ENCODE assay signal across 1 cellular context in the genomic region with DNA sequence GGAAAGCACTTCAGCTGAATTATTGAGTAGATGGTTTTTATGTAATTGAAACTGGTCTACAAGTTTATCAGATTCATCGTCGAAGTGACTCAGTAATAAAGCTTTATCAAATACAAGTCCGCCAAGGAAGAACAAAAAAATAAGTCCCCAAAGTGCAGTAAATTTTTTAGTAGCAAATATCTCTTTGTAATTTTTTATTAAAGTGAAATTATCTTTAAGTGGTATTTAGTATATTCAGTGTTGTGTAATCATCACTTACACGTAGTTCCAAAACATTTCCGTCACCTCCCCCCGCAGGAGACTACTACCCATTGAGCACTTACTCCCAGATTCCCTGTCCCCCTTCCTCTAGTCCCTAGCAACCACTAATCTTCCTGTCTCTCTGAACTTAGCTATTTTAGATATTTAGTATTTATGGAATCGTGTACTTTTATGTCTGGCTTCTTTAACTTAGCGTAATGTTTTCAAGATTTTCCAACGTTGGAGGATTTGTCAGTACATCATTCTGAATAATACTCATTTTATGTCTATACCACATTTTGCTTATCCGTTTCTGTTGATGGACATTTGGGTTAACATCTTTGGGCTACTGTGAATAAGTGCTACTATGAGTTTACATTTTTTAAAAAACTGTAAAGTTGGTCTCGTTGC.
TF ChIP-seq lines count a peak whose summit lies in the region.

No MANE protein-coding gene starts in this region.

TF ChIP-seq in HepG2, 621 proteins besides CTCF, POLR2A, EP300 and RAD21 (continues in another document):
- TF ChIP-seq STAG1 (CRISPR knock-in tag; IDR thresholded peaks at IDR 0.05), result no peak
- TF ChIP-seq, protein P1, sequence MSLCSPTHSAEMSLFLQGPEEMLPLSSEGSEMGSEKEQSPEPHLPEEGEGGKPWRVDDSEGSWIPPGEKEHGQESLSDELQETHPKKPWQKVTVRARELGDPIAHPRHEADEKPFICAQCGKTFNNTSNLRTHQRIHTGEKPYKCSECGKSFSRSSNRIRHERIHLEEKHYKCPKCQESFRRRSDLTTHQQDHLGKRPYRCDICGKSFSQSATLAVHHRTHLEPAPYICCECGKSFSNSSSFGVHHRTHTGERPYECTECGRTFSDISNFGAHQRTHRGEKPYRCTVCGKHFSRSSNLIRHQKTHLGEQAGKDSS (CRISPR knock-in tag; IDR thresholded peaks at IDR 0.05; ENCODE audit: borderline replicate concordance, low read depth), result no peak
- no peak for TF ChIP-seq JDP2 (CRISPR knock-in tag; IDR thresholded peaks at IDR 0.05; ENCODE audit: borderline replicate concordance)
- TF ChIP-seq, protein P2, sequence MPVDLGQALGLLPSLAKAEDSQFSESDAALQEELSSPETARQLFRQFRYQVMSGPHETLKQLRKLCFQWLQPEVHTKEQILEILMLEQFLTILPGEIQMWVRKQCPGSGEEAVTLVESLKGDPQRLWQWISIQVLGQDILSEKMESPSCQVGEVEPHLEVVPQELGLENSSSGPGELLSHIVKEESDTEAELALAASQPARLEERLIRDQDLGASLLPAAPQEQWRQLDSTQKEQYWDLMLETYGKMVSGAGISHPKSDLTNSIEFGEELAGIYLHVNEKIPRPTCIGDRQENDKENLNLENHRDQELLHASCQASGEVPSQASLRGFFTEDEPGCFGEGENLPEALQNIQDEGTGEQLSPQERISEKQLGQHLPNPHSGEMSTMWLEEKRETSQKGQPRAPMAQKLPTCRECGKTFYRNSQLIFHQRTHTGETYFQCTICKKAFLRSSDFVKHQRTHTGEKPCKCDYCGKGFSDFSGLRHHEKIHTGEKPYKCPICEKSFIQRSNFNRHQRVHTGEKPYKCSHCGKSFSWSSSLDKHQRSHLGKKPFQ (CRISPR knock-in tag; IDR thresholded peaks at IDR 0.05; ENCODE audit: insufficient replicate concordance), result no peak
- no peak for TF ChIP-seq PLRG1 (conservative IDR thresholded peaks at IDR 0.05)
- no peak for TF ChIP-seq CENPT (CRISPR knock-in tag; IDR thresholded peaks at IDR 0.05; ENCODE audit: low read depth)
- no peak for TF ChIP-seq ZNF572 (CRISPR knock-in tag; IDR thresholded peaks at IDR 0.05)
- no peak for TF ChIP-seq REXO4 (CRISPR knock-in tag; IDR thresholded peaks at IDR 0.05; ENCODE audit: borderline replicate concordance)
- TF ChIP-seq, protein P3, sequence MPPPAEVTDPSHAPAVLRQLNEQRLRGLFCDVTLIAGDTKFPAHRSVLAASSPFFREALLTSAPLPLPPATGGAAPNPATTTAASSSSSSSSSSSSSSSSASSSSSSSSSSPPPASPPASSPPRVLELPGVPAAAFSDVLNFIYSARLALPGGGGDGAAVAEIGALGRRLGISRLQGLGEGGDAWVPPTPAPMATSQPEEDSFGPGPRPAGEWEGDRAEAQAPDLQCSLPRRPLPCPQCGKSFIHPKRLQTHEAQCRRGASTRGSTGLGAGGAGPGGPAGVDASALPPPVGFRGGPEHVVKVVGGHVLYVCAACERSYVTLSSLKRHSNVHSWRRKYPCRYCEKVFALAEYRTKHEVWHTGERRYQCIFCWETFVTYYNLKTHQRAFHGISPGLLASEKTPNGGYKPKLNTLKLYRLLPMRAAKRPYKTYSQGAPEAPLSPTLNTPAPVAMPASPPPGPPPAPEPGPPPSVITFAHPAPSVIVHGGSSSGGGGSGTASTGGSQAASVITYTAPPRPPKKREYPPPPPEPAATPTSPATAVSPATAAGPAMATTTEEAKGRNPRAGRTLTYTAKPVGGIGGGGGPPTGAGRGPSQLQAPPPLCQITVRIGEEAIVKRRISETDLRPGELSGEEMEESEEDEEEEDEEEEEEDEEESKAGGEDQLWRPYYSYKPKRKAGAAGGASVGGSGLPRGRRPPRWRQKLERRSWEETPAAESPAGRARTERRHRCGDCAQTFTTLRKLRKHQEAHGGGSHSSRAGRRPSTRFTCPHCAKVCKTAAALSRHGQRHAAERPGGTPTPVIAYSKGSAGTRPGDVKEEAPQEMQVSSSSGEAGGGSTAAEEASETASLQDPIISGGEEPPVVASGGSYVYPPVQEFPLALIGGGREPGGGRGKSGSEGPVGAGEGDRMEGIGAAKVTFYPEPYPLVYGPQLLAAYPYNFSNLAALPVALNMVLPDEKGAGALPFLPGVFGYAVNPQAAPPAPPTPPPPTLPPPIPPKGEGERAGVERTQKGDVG (CRISPR knock-in tag; IDR thresholded peaks at IDR 0.05; ENCODE audit: borderline replicate concordance), result no peak
- no peak for TF ChIP-seq ZNF331 (CRISPR knock-in tag; IDR thresholded peaks at IDR 0.05)
- TF ChIP-seq ZNF557 (CRISPR knock-in tag; IDR thresholded peaks at IDR 0.05), result no peak
- TF ChIP-seq DNMT3B (CRISPR knock-in tag; conservative IDR thresholded peaks at IDR 0.05), result no peak
- TF ChIP-seq CEBPB (IDR thresholded peaks at IDR 0.05; ENCODE audit: borderline replicate concordance, low read depth, low read length), result peak; percentile 84
- TF ChIP-seq, protein P4, sequence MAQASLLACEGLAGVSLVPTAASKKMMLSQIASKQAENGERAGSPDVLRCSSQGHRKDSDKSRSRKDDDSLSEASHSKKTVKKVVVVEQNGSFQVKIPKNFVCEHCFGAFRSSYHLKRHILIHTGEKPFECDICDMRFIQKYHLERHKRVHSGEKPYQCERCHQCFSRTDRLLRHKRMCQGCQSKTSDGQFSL (CRISPR knock-in tag; IDR thresholded peaks at IDR 0.05), result no peak
- TF ChIP-seq POLR2AphosphoS2 (IDR thresholded peaks at IDR 0.05; ENCODE audit: low read depth, low read length), result peak; percentile 85; the same call in 1 of the 2 replicates
- TF ChIP-seq, protein P5, sequence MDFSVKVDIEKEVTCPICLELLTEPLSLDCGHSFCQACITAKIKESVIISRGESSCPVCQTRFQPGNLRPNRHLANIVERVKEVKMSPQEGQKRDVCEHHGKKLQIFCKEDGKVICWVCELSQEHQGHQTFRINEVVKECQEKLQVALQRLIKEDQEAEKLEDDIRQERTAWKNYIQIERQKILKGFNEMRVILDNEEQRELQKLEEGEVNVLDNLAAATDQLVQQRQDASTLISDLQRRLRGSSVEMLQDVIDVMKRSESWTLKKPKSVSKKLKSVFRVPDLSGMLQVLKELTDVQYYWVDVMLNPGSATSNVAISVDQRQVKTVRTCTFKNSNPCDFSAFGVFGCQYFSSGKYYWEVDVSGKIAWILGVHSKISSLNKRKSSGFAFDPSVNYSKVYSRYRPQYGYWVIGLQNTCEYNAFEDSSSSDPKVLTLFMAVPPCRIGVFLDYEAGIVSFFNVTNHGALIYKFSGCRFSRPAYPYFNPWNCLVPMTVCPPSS (IDR thresholded peaks at IDR 0.05), result no peak
- TF ChIP-seq AGO1 (IDR thresholded peaks at IDR 0.05; ENCODE audit: low read depth, low read length, poor library complexity, severe bottlenecking), result no peak
- TF ChIP-seq ZNF530 (CRISPR knock-in tag; IDR thresholded peaks at IDR 0.05; ENCODE audit: low read depth), result no peak
- TF ChIP-seq BRCA1 (CRISPR knock-in tag; IDR thresholded peaks at IDR 0.05), result no peak
- TF ChIP-seq, protein P6, sequence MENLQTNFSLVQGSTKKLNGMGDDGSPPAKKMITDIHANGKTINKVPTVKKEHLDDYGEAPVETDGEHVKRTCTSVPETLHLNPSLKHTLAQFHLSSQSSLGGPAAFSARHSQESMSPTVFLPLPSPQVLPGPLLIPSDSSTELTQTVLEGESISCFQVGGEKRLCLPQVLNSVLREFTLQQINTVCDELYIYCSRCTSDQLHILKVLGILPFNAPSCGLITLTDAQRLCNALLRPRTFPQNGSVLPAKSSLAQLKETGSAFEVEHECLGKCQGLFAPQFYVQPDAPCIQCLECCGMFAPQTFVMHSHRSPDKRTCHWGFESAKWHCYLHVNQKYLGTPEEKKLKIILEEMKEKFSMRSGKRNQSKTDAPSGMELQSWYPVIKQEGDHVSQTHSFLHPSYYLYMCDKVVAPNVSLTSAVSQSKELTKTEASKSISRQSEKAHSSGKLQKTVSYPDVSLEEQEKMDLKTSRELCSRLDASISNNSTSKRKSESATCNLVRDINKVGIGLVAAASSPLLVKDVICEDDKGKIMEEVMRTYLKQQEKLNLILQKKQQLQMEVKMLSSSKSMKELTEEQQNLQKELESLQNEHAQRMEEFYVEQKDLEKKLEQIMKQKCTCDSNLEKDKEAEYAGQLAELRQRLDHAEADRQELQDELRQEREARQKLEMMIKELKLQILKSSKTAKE (CRISPR knock-in tag; IDR thresholded peaks at IDR 0.05; ENCODE audit: borderline replicate concordance), result no peak
- TF ChIP-seq HDAC6 (IDR thresholded peaks at IDR 0.05; ENCODE audit: low read depth, low read length), result no peak
- TF ChIP-seq ZNF567 (CRISPR knock-in tag; IDR thresholded peaks at IDR 0.05; ENCODE audit: borderline replicate concordance), result no peak
- no peak for TF ChIP-seq ZNF326 (CRISPR knock-in tag; IDR thresholded peaks at IDR 0.05; ENCODE audit: borderline replicate concordance)
- TF ChIP-seq SETDB1 (CRISPR knock-in tag; IDR thresholded peaks at IDR 0.05; ENCODE audit: borderline replicate concordance), result no peak
- TF ChIP-seq ZNF883 (CRISPR knock-in tag; IDR thresholded peaks at IDR 0.05; ENCODE audit: not compliant biosample characterization), result no peak
- TF ChIP-seq, protein P7, sequence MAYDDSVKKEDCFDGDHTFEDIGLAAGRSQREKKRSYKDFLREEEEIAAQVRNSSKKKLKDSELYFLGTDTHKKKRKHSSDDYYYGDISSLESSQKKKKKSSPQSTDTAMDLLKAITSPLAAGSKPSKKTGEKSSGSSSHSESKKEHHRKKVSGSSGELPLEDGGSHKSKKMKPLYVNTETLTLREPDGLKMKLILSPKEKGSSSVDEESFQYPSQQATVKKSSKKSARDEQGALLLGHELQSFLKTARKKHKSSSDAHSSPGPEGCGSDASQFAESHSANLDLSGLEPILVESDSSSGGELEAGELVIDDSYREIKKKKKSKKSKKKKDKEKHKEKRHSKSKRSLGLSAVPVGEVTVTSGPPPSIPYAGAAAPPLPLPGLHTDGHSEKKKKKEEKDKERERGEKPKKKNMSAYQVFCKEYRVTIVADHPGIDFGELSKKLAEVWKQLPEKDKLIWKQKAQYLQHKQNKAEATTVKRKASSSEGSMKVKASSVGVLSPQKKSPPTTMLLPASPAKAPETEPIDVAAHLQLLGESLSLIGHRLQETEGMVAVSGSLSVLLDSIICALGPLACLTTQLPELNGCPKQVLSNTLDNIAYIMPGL (CRISPR knock-in tag; IDR thresholded peaks at IDR 0.05; ENCODE audit: borderline replicate concordance in 1 of 2, low read depth in 1 of 2), result peak in 1 of 2 experiments; percentile 12; a peak in 1 of 4 replicates
- no peak for TF ChIP-seq ZNF136 (CRISPR knock-in tag; IDR thresholded peaks at IDR 0.05; ENCODE audit: low read depth)
- TF ChIP-seq, protein P8, sequence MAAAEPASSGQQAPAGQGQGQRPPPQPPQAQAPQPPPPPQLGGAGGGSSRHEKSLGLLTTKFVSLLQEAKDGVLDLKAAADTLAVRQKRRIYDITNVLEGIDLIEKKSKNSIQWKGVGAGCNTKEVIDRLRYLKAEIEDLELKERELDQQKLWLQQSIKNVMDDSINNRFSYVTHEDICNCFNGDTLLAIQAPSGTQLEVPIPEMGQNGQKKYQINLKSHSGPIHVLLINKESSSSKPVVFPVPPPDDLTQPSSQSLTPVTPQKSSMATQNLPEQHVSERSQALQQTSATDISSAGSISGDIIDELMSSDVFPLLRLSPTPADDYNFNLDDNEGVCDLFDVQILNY (CRISPR knock-in tag; conservative IDR thresholded peaks at IDR 0.05), result no peak
- TF ChIP-seq, protein P9, sequence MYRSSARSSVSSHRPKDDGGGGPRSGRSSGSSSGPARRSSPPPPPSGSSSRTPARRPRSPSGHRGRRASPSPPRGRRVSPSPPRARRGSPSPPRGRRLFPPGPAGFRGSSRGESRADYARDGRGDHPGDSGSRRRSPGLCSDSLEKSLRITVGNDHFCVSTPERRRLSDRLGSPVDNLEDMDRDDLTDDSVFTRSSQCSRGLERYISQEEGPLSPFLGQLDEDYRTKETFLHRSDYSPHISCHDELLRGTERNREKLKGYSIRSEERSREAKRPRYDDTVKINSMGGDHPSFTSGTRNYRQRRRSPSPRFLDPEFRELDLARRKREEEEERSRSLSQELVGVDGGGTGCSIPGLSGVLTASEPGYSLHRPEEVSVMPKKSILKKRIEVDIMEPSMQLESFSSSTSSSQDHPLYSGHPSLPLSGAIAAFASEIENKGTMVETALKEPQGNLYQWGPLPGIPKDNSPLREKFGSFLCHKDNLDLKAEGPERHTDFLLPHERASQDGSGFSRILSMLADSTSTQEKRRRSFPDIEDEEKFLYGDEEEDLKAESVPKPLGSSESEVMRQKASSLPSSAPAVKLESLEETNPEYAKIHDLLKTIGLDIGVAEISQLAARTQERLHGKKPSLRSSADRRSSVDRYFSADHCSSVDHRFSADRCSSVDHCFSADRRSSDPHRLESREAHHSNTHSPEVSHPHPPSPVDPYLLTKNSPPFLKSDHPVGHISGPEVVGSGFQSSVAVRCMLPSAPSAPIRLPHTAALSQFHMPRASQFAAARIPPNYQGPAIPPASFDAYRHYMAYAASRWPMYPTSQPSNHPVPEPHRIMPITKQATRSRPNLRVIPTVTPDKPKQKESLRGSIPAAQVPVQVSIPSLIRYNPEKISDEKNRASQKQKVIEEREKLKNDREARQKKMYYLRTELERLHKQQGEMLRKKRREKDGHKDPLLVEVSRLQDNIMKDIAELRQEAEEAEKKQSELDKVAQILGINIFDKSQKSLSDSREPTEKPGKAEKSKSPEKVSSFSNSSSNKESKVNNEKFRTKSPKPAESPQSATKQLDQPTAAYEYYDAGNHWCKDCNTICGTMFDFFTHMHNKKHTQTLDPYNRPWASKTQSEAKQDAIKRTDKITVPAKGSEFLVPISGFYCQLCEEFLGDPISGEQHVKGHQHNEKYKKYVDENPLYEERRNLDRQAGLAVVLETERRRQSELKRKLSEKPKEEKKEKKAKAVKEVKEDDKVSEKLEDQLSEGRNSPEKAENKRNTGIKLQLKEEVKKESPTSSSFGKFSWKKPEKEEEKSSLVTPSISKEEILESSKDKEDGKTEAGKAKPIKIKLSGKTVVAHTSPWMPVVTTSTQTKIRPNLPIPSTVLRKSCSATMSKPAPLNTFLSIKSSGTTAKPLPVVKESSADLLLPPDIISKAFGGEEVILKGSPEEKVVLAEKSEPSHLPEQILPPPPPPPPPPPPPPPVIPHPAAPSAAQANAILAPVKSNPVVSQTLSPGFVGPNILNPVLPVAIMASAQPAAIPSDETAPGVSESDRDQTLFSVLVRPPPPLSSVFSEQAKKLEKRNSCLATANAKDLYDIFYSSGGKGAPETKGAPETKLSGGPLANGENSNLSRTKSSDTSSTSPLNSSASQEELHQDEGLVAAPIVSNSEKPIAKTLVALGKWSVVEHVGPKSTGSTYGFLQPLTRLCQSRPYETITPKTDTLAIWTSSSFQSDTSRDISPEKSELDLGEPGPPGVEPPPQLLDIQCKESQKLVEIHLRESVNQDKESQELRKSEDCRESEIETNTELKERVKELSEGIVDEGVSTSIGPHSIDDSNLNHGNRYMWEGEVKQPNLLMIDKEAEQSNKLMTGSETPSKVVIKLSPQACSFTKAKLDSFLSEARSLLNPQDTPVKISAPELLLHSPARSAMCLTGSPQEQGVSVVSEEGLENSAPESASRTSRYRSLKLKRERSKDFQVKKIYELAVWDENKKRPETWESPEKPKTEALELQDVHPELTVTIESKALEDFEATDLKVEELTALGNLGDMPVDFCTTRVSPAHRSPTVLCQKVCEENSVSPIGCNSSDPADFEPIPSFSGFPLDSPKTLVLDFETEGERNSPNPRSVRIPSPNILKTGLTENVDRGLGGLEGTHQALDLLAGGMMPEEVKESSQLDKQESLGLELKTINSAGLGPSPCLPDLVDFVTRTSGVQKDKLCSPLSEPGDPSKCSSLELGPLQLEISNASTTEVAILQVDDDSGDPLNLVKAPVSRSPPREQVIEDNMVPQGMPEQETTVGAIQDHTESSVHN (CRISPR knock-in tag; IDR thresholded peaks at IDR 0.05), result no peak
- TF ChIP-seq JUND (CRISPR knock-in tag; IDR thresholded peaks at IDR 0.05), result no peak
